13 cellular contexts compared by ENCODE assay signal in the genomic region with DNA sequence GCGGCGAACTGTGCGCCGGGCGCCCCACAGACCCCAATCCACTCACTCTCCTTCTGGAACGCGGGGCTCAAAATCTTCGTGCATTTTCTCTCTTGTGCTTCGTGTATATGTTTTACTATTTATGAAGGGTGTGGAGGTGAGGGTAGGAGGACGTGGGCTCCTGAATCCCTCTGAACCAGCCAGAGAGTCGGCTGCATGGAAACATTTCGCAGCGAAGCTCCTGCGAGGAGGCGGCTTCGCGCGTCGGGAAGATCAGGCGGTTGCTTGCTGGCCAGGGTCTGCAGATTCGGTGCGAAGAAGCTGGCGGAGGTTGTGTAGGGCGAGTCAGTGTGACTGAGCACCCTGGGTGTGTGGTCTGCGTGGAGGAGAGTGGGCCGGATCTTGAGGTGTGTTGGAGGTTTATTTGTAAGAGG. TPM values are rescaled to one million over a fixed set of nuclear protein-coding genes. Genes with fewer than 3 reads are reported as not detected.
DNase-seq lines count a peak whose midpoint lies in the region; ATAC-seq and TF ChIP-seq lines count a peak whose summit lies in the region.
"Had no signal": no experiment of that assay in that cellular context is flagged by ENCODE, and none has a peak within 500 bp of the region (broad histone marks: within the 10 kb centered on the region; RNA-seq: fewer than 3 reads in every experiment).

No MANE protein-coding gene starts in this region.

- no peak for TF ChIP-seq POLR2A in transverse colon (IDR thresholded peaks at IDR 0.05)

- peaks cover 0 to 12% (median 6%) of the 10 kb centered on the region in 4 donors for H3K4me1 ChIP-seq in transverse colon

- H3K36me3 ChIP-seq in transverse colon: no peaks in the 10 kb centered on the region

- H3K27ac ChIP-seq in dorsolateral prefrontal cortex (peak overlapping the region in 28 of 59 donors; percentile 9 to 78 (median 58)), transverse colon (peak overlapping the region in 2 of 4 donors; percentile 84 to 85)

- H3K27ac Mint-ChIP-seq in activated naive CD8-positive, alpha-beta T cell: no peak overlapping the region
- H3K27ac Mint-ChIP-seq in activated naive CD8-positive, alpha-beta T cell treated with anti-CD3 and anti-CD28 coated beads for 36 hours: no peak overlapping the region
- H3K27ac Mint-ChIP-seq in naive B cell: peak overlapping the region in 1 of 6 donors; percentile 17

- H3K27me3 ChIP-seq in dorsolateral prefrontal cortex (peaks cover 0 to 76% (median 23%) of the 10 kb centered on the region in 45 donors), transverse colon (peaks cover 25% of the 10 kb centered on the region)

- intact Hi-C loops in dorsolateral prefrontal cortex (cut with DNase I): no loop called here
- intact Hi-C loops in transverse colon (cut with DNase I; ENCODE audit: low total_unique reads): no loop called here

- no peak for TF ChIP-seq EP300 in transverse colon (IDR thresholded peaks at IDR 0.05; ENCODE audit: low read depth)

- no peaks in the 10 kb centered on the region for H3K9me3 Mint-ChIP-seq in activated naive CD8-positive, alpha-beta T cell (ENCODE audit: low read depth)
- no peaks in the 10 kb centered on the region for H3K9me3 Mint-ChIP-seq in activated naive CD8-positive, alpha-beta T cell treated with anti-CD3 and anti-CD28 coated beads for 36 hours
- H3K9me3 Mint-ChIP-seq in naive B cell: peaks cover 0 to 9% (median 0%) of the 10 kb centered on the region in 7 donors

- in situ Hi-C loops in transverse colon (cut with MboI; ENCODE audit: low pct_ligation_motif_present in 1 of 4, low pct_unique_long_range_greater_than_20kb in 1 of 4, low sequenced_read_pairs in 3 of 4): no loop called here

- H3K4me3 ChIP-seq in dorsolateral prefrontal cortex (peak overlapping the region in 58 of 59 donors; percentile 42 to 75 (median 63)), transverse colon (peak overlapping the region; percentile 55 to 73 (median 68))
- H3K4me3 ChIP-seq: GM12878 had no signal

- H3K36me3 Mint-ChIP-seq in activated naive CD8-positive, alpha-beta T cell: no peaks in the 10 kb centered on the region
- H3K36me3 Mint-ChIP-seq in activated naive CD8-positive, alpha-beta T cell treated with anti-CD3 and anti-CD28 coated beads for 36 hours: no peaks in the 10 kb centered on the region
- H3K36me3 Mint-ChIP-seq in naive B cell: peaks cover 0 to 8% of the 10 kb centered on the region in 2 donors

- ATAC-seq in naive B cell (ENCODE audit: low read depth in 2 of 2): no peak
- ATAC-seq in GM21381 (IDR thresholded peaks at IDR 0.05; ENCODE audit: unreplicated experiment): no peak
- ATAC-seq: GM12878 had no signal

- H3K4me3 Mint-ChIP-seq in activated naive CD8-positive, alpha-beta T cell: peak overlapping the region; percentile 60
- H3K4me3 Mint-ChIP-seq in activated naive CD8-positive, alpha-beta T cell treated with anti-CD3 and anti-CD28 coated beads for 36 hours: no peak overlapping the region
- peak overlapping the region in 6 of 8 donors; percentile 23 to 79 (median 36) for H3K4me3 Mint-ChIP-seq in naive B cell

- no peak for DNase-seq in activated naive CD8-positive, alpha-beta T cell treated with anti-CD3 and anti-CD28 coated beads for 36 hours
- DNase-seq in dorsolateral prefrontal cortex (peak in 4 of 10 donors; percentile 37 to 63 (median 50)), naive B cell (no peak), transverse colon (no peak), DMS153 treated with DMSO at 0.1 percent for 48 hours (lab: John Stamatoyannopoulos, UW; ENCODE audit: unreplicated experiment) (no peak), GM19238 (ENCODE audit: insufficient read length, low spot score) (no peak)
- DNase-seq: activated naive CD4-positive, alpha-beta T cell treated with Interleukin-2 at 50 U/mL for 16 hours; GOT3 had no signal

- peaks cover 31% of the 10 kb centered on the region for H3K27me3 Mint-ChIP-seq in activated naive CD8-positive, alpha-beta T cell
- H3K27me3 Mint-ChIP-seq in activated naive CD8-positive, alpha-beta T cell treated with anti-CD3 and anti-CD28 coated beads for 36 hours: peaks cover 59% of the 10 kb centered on the region
- H3K27me3 Mint-ChIP-seq in naive B cell: peaks cover 54 to 58% (median 54%) of the 10 kb centered on the region in 3 donors

- H3K4me1 Mint-ChIP-seq in activated naive CD8-positive, alpha-beta T cell (ENCODE audit: low read depth): peaks cover 10% of the 10 kb centered on the region
- H3K4me1 Mint-ChIP-seq in activated naive CD8-positive, alpha-beta T cell treated with anti-CD3 and anti-CD28 coated beads for 36 hours: peaks cover 3% of the 10 kb centered on the region
- peaks cover 0 to 10% (median 8%) of the 10 kb centered on the region in 3 donors for H3K4me1 Mint-ChIP-seq in naive B cell

- no peaks in the 10 kb centered on the region for H3K9me3 ChIP-seq in transverse colon

- WGBS in transverse colon (ENCODE audit: low coverage in 1 of 2), 2 donors: 0 to 8% methylated on average over 7 to 26 of the region's 26 CpGs

- TF ChIP-seq CTCF in dorsolateral prefrontal cortex (IDR thresholded peaks at IDR 0.05 in 54 of 56, conservative IDR thresholded peaks at IDR 0.05 in 2 of 56; ENCODE audit: low read depth in 1 of 56, partially characterized antibody in 56 of 56) (no peak), transverse colon (IDR thresholded peaks at IDR 0.05) (no peak)

RNA-seq across cellular contexts. Expression of a gene that starts 1.1 kb away (rescaled TPM):
- total RNA-seq in activated naive CD8-positive, alpha-beta T cell treated with anti-CD3 and anti-CD28 coated beads for 36 hours: not detected
- total RNA-seq in dorsolateral prefrontal cortex (10 to 100 TPM; 15.9 to 90.4 (median 54.2) TPM), transverse colon (10 to 100 TPM; 17.6 to 49.0 (median 17.8) TPM)
- polyA plus RNA-seq in naive B cell (ENCODE audit: low read depth in 6 of 6): not detected
- total RNA-seq: pulmonary artery endothelial cell had no signal
- polyA plus RNA-seq: BJ had no signal

Comparison
In these comparisons a context has a peak if more than half of its experiments do, and no peak if none do; other contexts are left out.
1. RNA of a gene that starts 1.1 kb away (total RNA-seq): 15.9 to 90.4 TPM in dorsolateral prefrontal cortex and 17.6 to 49.0 TPM in transverse colon; not detected in activated naive CD8-positive, alpha-beta T cell treated with anti-CD3 and anti-CD28 coated beads for 36 hours; every median in the first group is over 10 times any median in the second.